Comparison of ENCODE assay signal across 1 cellular context in the genomic region with DNA sequence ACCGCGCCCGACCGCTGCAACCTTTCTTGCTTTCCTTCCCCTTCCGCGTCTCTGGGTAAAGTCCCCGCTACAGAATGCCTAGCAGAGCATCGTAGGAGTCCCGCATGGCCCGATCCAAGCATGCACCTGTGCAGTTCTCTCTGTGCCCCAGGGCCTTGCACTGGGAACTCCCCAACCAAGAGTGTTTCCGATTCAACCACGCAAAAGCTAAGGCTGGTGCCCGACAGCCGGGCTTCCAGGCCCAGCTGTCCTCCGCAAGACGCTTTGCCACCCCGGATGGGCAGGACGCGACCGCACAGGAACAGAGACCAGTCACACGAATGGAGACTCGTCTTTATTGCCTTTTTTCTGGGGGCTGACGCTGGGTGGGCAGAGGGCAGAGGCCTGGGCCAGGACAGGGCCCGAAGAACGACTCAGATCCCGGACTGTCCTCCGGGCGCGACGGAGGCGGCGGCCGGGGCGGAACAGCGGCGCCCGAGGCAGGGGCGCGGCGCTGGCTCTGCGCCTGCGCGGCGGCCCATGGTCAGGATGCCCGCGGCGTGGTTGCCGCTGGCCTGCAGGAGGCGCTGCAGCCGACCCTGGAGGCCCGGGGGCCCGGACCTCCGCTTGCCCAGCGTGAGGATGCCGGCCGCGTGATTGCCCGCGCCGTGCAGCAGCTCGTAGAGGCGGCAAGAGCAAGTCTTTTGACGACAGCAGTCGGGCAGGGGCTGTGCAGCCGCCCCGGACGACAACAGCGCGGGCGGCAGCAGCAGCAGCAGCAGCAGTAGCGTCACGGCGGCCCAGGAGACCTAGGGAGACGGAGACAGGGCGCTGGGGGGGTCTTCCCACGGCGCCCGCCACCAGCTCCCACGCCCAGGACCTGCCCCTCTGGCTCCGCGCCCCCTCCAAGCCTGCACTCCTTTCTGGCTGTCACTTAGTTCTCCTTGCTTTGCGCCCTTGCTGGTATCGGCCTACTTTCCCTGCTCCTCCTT.
A peak's percentile ranks its signal among the peaks of the same experiment; 100 is the strongest.
TF ChIP-seq lines count a peak whose summit lies in the region.

No MANE protein-coding gene starts in this region.

TF ChIP-seq in HepG2, 621 proteins besides CTCF, POLR2A, EP300 and RAD21 (continued from another document and continues in another):
- TF ChIP-seq, protein P1, sequence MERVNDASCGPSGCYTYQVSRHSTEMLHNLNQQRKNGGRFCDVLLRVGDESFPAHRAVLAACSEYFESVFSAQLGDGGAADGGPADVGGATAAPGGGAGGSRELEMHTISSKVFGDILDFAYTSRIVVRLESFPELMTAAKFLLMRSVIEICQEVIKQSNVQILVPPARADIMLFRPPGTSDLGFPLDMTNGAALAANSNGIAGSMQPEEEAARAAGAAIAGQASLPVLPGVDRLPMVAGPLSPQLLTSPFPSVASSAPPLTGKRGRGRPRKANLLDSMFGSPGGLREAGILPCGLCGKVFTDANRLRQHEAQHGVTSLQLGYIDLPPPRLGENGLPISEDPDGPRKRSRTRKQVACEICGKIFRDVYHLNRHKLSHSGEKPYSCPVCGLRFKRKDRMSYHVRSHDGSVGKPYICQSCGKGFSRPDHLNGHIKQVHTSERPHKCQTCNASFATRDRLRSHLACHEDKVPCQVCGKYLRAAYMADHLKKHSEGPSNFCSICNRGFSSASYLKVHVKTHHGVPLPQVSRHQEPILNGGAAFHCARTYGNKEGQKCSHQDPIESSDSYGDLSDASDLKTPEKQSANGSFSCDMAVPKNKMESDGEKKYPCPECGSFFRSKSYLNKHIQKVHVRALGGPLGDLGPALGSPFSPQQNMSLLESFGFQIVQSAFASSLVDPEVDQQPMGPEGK (CRISPR knock-in tag; IDR thresholded peaks at IDR 0.05): peak; percentile 73
- TF ChIP-seq ZC3H4 (CRISPR knock-in tag; IDR thresholded peaks at IDR 0.05; ENCODE audit: borderline replicate concordance) (no peak), ZNF644 (CRISPR knock-in tag; IDR thresholded peaks at IDR 0.05; ENCODE audit: low read depth) (peak; percentile 43; the same call in 1 of the 2 replicates), ZNF34 (CRISPR knock-in tag; IDR thresholded peaks at IDR 0.05; ENCODE audit: borderline replicate concordance) (peak; percentile 85), STAT5B (CRISPR knock-in tag; IDR thresholded peaks at IDR 0.05) (peak; percentile 55; the same call in 1 of the 2 replicates), ARID4A (CRISPR knock-in tag; IDR thresholded peaks at IDR 0.05; ENCODE audit: borderline replicate concordance) (peak; percentile 76; the same call in 1 of the 2 replicates), CC2D1A (CRISPR knock-in tag; IDR thresholded peaks at IDR 0.05) (0 out of 2 replicates have a peak, but pooled peaks have one; percentile 77), HES4 (CRISPR knock-in tag; IDR thresholded peaks at IDR 0.05; ENCODE audit: borderline replicate concordance) (peak; percentile 96), ZIK1 (CRISPR knock-in tag; IDR thresholded peaks at IDR 0.05; ENCODE audit: borderline replicate concordance, low read depth) (peak; percentile 75; the same call in 1 of the 2 replicates), ZKSCAN8 (CRISPR knock-in tag; IDR thresholded peaks at IDR 0.05; ENCODE audit: borderline replicate concordance) (no peak), FOXK2 (IDR thresholded peaks at IDR 0.05) (no peak), HOXA9 (CRISPR knock-in tag; IDR thresholded peaks at IDR 0.05; ENCODE audit: borderline replicate concordance) (peak; percentile 70; the same call in 1 of the 2 replicates), ZNF737 (CRISPR knock-in tag; IDR thresholded peaks at IDR 0.05; ENCODE audit: borderline replicate concordance) (no peak), U2AF1 (optimal IDR thresholded peaks at IDR 0.05; ENCODE audit: low read depth, low read length) (no peak), FOXO1 (CRISPR knock-in tag; IDR thresholded peaks at IDR 0.05) (no peak; the same call in 1 of the 2 replicates), EED (CRISPR knock-in tag; IDR thresholded peaks at IDR 0.05) (peak; percentile 50; the same call in 1 of the 2 replicates), MED8 (CRISPR knock-in tag; IDR thresholded peaks at IDR 0.05; ENCODE audit: insufficient replicate concordance) (no peak), ZNF431 (CRISPR knock-in tag; IDR thresholded peaks at IDR 0.05; ENCODE audit: borderline replicate concordance, low read depth) (peak; percentile 80; the same call in 1 of the 2 replicates), FIP1L1 (IDR thresholded peaks at IDR 0.05; ENCODE audit: borderline replicate concordance, insufficient read depth, low read depth, low read length) (0 out of 2 replicates have a peak, but pooled peaks have one; percentile 39), ZNF75D (CRISPR knock-in tag; IDR thresholded peaks at IDR 0.05; ENCODE audit: borderline replicate concordance) (no peak), ZNF251 (CRISPR knock-in tag; IDR thresholded peaks at IDR 0.05) (no peak), ZSCAN22 (CRISPR knock-in tag; IDR thresholded peaks at IDR 0.05) (0 out of 2 replicates have a peak, but pooled peaks have one; percentile 47), SRY (CRISPR knock-in tag; IDR thresholded peaks at IDR 0.05) (no peak; the same call in 1 of the 2 replicates), ZNF138 (CRISPR knock-in tag; IDR thresholded peaks at IDR 0.05; ENCODE audit: low read depth) (peak; percentile 94), MIER3 (CRISPR knock-in tag; IDR thresholded peaks at IDR 0.05; ENCODE audit: borderline replicate concordance) (no peak), ZNF124 (CRISPR knock-in tag; IDR thresholded peaks at IDR 0.05) (0 out of 2 replicates have a peak, but pooled peaks have one; percentile 28), SIX4 (CRISPR knock-in tag; IDR thresholded peaks at IDR 0.05) (peak; percentile 32; the same call in 1 of the 2 replicates), ZNF615 (CRISPR knock-in tag; IDR thresholded peaks at IDR 0.05; ENCODE audit: borderline replicate concordance) (no peak), FOXK1 (CRISPR knock-in tag; IDR thresholded peaks at IDR 0.05; ENCODE audit: borderline replicate concordance, low read depth) (no peak; the same call in 1 of the 2 replicates), TMF1 (CRISPR knock-in tag; IDR thresholded peaks at IDR 0.05; ENCODE audit: low read depth) (peak; percentile 92; the same call in 1 of the 2 replicates), GPN1 (CRISPR knock-in tag; IDR thresholded peaks at IDR 0.05; ENCODE audit: borderline replicate concordance) (no peak), PRMT3 (CRISPR knock-in tag; IDR thresholded peaks at IDR 0.05; ENCODE audit: borderline replicate concordance, low read depth) (0 out of 2 replicates have a peak, but pooled peaks have one; percentile 16)
- TF ChIP-seq, protein P2, sequence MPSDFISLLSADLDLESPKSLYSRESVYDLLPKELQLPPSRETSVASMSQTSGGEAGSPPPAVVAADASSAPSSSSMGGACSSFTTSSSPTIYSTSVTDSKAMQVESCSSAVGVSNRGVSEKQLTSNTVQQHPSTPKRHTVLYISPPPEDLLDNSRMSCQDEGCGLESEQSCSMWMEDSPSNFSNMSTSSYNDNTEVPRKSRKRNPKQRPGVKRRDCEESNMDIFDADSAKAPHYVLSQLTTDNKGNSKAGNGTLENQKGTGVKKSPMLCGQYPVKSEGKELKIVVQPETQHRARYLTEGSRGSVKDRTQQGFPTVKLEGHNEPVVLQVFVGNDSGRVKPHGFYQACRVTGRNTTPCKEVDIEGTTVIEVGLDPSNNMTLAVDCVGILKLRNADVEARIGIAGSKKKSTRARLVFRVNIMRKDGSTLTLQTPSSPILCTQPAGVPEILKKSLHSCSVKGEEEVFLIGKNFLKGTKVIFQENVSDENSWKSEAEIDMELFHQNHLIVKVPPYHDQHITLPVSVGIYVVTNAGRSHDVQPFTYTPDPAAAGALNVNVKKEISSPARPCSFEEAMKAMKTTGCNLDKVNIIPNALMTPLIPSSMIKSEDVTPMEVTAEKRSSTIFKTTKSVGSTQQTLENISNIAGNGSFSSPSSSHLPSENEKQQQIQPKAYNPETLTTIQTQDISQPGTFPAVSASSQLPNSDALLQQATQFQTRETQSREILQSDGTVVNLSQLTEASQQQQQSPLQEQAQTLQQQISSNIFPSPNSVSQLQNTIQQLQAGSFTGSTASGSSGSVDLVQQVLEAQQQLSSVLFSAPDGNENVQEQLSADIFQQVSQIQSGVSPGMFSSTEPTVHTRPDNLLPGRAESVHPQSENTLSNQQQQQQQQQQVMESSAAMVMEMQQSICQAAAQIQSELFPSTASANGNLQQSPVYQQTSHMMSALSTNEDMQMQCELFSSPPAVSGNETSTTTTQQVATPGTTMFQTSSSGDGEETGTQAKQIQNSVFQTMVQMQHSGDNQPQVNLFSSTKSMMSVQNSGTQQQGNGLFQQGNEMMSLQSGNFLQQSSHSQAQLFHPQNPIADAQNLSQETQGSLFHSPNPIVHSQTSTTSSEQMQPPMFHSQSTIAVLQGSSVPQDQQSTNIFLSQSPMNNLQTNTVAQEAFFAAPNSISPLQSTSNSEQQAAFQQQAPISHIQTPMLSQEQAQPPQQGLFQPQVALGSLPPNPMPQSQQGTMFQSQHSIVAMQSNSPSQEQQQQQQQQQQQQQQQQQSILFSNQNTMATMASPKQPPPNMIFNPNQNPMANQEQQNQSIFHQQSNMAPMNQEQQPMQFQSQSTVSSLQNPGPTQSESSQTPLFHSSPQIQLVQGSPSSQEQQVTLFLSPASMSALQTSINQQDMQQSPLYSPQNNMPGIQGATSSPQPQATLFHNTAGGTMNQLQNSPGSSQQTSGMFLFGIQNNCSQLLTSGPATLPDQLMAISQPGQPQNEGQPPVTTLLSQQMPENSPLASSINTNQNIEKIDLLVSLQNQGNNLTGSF (CRISPR knock-in tag; IDR thresholded peaks at IDR 0.05): peak; percentile 89; the same call in 1 of the 2 replicates
- TF ChIP-seq, protein P3, sequence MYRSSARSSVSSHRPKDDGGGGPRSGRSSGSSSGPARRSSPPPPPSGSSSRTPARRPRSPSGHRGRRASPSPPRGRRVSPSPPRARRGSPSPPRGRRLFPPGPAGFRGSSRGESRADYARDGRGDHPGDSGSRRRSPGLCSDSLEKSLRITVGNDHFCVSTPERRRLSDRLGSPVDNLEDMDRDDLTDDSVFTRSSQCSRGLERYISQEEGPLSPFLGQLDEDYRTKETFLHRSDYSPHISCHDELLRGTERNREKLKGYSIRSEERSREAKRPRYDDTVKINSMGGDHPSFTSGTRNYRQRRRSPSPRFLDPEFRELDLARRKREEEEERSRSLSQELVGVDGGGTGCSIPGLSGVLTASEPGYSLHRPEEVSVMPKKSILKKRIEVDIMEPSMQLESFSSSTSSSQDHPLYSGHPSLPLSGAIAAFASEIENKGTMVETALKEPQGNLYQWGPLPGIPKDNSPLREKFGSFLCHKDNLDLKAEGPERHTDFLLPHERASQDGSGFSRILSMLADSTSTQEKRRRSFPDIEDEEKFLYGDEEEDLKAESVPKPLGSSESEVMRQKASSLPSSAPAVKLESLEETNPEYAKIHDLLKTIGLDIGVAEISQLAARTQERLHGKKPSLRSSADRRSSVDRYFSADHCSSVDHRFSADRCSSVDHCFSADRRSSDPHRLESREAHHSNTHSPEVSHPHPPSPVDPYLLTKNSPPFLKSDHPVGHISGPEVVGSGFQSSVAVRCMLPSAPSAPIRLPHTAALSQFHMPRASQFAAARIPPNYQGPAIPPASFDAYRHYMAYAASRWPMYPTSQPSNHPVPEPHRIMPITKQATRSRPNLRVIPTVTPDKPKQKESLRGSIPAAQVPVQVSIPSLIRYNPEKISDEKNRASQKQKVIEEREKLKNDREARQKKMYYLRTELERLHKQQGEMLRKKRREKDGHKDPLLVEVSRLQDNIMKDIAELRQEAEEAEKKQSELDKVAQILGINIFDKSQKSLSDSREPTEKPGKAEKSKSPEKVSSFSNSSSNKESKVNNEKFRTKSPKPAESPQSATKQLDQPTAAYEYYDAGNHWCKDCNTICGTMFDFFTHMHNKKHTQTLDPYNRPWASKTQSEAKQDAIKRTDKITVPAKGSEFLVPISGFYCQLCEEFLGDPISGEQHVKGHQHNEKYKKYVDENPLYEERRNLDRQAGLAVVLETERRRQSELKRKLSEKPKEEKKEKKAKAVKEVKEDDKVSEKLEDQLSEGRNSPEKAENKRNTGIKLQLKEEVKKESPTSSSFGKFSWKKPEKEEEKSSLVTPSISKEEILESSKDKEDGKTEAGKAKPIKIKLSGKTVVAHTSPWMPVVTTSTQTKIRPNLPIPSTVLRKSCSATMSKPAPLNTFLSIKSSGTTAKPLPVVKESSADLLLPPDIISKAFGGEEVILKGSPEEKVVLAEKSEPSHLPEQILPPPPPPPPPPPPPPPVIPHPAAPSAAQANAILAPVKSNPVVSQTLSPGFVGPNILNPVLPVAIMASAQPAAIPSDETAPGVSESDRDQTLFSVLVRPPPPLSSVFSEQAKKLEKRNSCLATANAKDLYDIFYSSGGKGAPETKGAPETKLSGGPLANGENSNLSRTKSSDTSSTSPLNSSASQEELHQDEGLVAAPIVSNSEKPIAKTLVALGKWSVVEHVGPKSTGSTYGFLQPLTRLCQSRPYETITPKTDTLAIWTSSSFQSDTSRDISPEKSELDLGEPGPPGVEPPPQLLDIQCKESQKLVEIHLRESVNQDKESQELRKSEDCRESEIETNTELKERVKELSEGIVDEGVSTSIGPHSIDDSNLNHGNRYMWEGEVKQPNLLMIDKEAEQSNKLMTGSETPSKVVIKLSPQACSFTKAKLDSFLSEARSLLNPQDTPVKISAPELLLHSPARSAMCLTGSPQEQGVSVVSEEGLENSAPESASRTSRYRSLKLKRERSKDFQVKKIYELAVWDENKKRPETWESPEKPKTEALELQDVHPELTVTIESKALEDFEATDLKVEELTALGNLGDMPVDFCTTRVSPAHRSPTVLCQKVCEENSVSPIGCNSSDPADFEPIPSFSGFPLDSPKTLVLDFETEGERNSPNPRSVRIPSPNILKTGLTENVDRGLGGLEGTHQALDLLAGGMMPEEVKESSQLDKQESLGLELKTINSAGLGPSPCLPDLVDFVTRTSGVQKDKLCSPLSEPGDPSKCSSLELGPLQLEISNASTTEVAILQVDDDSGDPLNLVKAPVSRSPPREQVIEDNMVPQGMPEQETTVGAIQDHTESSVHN (CRISPR knock-in tag; IDR thresholded peaks at IDR 0.05): peak; percentile 10; the same call in 1 of the 2 replicates
